In the genomic region with DNA sequence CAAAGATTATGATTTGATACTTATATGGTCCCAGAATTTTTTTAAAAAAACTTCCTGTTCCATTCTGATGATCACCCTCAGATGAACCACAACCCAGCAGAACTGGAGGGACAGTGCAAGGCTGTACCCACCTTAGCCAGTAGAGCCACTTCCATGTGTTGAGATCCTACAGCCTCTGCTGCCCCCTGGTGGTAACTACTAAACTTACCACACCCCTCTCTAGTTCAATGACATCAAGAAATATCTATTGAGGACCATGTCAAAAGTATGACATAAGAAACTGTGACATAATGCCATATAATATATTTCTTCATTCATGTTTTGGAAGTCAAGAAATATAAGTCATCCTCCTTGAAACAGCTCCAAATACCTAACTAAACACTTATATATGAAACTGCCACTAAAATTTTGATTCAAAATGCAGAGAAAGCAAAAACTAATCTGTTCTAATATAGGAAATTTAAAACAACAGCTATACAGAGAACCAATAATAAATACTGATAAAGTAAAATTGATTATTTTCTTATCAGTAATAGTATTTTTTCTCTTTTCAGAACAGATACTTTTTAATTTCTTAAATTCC, we compare ENCODE assay signal across 8 cellular contexts.
A peak's percentile ranks its signal among the peaks of the same experiment; 100 is the strongest.
DNase-seq lines count a peak whose midpoint lies in the region; ATAC-seq and TF ChIP-seq lines count a peak whose summit lies in the region.

No MANE protein-coding gene starts in this region.

- H3K4me1 ChIP-seq in OCI-LY3 (ENCODE audit: low read length): no peaks in the 10 kb centered on the region

- ATAC-seq in GM21423 (IDR thresholded peaks at IDR 0.05; ENCODE audit: unreplicated experiment) (peak; percentile 100), esophagus mucosa (peak; percentile 92)
- peak; percentile 93 to 96 for ATAC-seq in naive thymus-derived CD8-positive, alpha-beta T cell
- peak; percentile 100 for ATAC-seq in stimulated activated naive B cell treated with anti-CD40 and anti-IgM and Interleukin-4, amounts not matched to agents 10 μg/mL and 1 μg/mL and 100 μg/mL, for 72 hours (replicated peaks)

- H3K9me3 ChIP-seq in OCI-LY3 (ENCODE audit: insufficient read depth, low read length): no peaks in the 10 kb centered on the region

- H4K20me1 ChIP-seq in OCI-LY3 (ENCODE audit: insufficient read depth, low read length): no peaks in the 10 kb centered on the region

- no peak overlapping the region for H3K4me2 ChIP-seq in OCI-LY3 (ENCODE audit: low read length)

- no peaks in the 10 kb centered on the region for H3K79me2 ChIP-seq in OCI-LY3 (ENCODE audit: low read length)

- H3K9me3 Mint-ChIP-seq in naive thymus-derived CD8-positive, alpha-beta T cell: no peaks in the 10 kb centered on the region
- no peaks in the 10 kb centered on the region for H3K9me3 Mint-ChIP-seq in stimulated activated naive B cell treated with anti-CD40 and anti-IgM and Interleukin-4, amounts not matched to agents 10 μg/mL and 1 μg/mL and 100 μg/mL, for 72 hours

- H3K27ac Mint-ChIP-seq in naive thymus-derived CD8-positive, alpha-beta T cell: peak overlapping the region in 1 of 10 donors; percentile 20
- no peak overlapping the region for H3K27ac Mint-ChIP-seq in stimulated activated naive B cell treated with anti-CD40 and anti-IgM and Interleukin-4, amounts not matched to agents 10 μg/mL and 1 μg/mL and 100 μg/mL, for 72 hours

- H3K4me1 Mint-ChIP-seq in naive thymus-derived CD8-positive, alpha-beta T cell: peaks cover 0 to 3% (median 0%) of the 10 kb centered on the region in 4 donors
- H3K4me1 Mint-ChIP-seq in stimulated activated naive B cell treated with anti-CD40 and anti-IgM and Interleukin-4, amounts not matched to agents 10 μg/mL and 1 μg/mL and 100 μg/mL, for 72 hours: no peaks in the 10 kb centered on the region

- no peak overlapping the region for H2AFZ ChIP-seq in OCI-LY3 (ENCODE audit: low read depth, low read length)

- H3K27me3 ChIP-seq in OCI-LY3 (ENCODE audit: low read depth, low read length): peaks cover 9% of the 10 kb centered on the region; the same call in 1 of the 2 replicates

- no peak overlapping the region for H3K4me3 ChIP-seq in OCI-LY3 (ENCODE audit: low read length)

- no peaks in the 10 kb centered on the region for H3K36me3 Mint-ChIP-seq in naive thymus-derived CD8-positive, alpha-beta T cell
- H3K36me3 Mint-ChIP-seq in stimulated activated naive B cell treated with anti-CD40 and anti-IgM and Interleukin-4, amounts not matched to agents 10 μg/mL and 1 μg/mL and 100 μg/mL, for 72 hours: no peaks in the 10 kb centered on the region

- DNase-seq in DMS153 treated with DMSO at 0.1 percent for 48 hours (lab: John Stamatoyannopoulos, UW; ENCODE audit: unreplicated experiment): peak; percentile 78
- DNase-seq in HS-27A (ENCODE audit: low read depth): peak; percentile 30
- DNase-seq in activated CD8-positive, alpha-beta memory T cell treated with anti-CD3 and anti-CD28 coated beads, Interleukin-2, amount 50 U/mL, for 48 hours: peak; percentile 82
- peak; percentile 45 to 81 (median 62) for DNase-seq in naive thymus-derived CD8-positive, alpha-beta T cell
- peak; percentile 53 for DNase-seq in stimulated activated naive B cell treated with anti-CD40 and anti-IgM and Interleukin-4, amounts not matched to agents 10 μg/mL and 1 μg/mL and 100 μg/mL, for 72 hours

- POLR2A ChIA-PET in naive thymus-derived CD8-positive, alpha-beta T cell (lab: Charles Lee): no interaction called here

- peaks cover 7 to 13% (median 11%) of the 10 kb centered on the region in 5 donors for H3K27me3 Mint-ChIP-seq in naive thymus-derived CD8-positive, alpha-beta T cell
- peaks cover 6 to 9% of the 10 kb centered on the region in 2 donors for H3K27me3 Mint-ChIP-seq in stimulated activated naive B cell treated with anti-CD40 and anti-IgM and Interleukin-4, amounts not matched to agents 10 μg/mL and 1 μg/mL and 100 μg/mL, for 72 hours

- no peaks in the 10 kb centered on the region for H3K36me3 ChIP-seq in OCI-LY3 (replicated peaks; ENCODE audit: low read depth, low read length)

- no peak overlapping the region for H3K9ac ChIP-seq in OCI-LY3 (ENCODE audit: low read length)

- no peak overlapping the region for H3K27ac ChIP-seq in OCI-LY3 (ENCODE audit: low read length)

- H3K4me3 Mint-ChIP-seq in naive thymus-derived CD8-positive, alpha-beta T cell: no peak overlapping the region
- H3K4me3 Mint-ChIP-seq in stimulated activated naive B cell treated with anti-CD40 and anti-IgM and Interleukin-4, amounts not matched to agents 10 μg/mL and 1 μg/mL and 100 μg/mL, for 72 hours: no peak overlapping the region

- peak; percentile 93 for TF ChIP-seq CTCF in OCI-LY3 (IDR thresholded peaks at IDR 0.05; ENCODE audit: low read depth, low read length)

Comparison
In these comparisons a context has a peak if more than half of its experiments do, and no peak if none do; other contexts are left out.
1. DNase-seq: peak in every context shown above with its lines; median percentile 82 in activated CD8-positive, alpha-beta memory T cell treated with anti-CD3 and anti-CD28 coated beads, Interleukin-2, amount 50 U/mL, for 48 hours; 78 in DMS153 treated with DMSO at 0.1 percent for 48 hours; 62 in naive thymus-derived CD8-positive, alpha-beta T cell; 53 in stimulated activated naive B cell treated with anti-CD40 and anti-IgM and Interleukin-4, amounts not matched to agents 10 μg/mL and 1 μg/mL and 100 μg/mL, for 72 hours; 30 in HS-27A.